ENCODE assay signal across 8 cellular contexts in the genomic region with DNA sequence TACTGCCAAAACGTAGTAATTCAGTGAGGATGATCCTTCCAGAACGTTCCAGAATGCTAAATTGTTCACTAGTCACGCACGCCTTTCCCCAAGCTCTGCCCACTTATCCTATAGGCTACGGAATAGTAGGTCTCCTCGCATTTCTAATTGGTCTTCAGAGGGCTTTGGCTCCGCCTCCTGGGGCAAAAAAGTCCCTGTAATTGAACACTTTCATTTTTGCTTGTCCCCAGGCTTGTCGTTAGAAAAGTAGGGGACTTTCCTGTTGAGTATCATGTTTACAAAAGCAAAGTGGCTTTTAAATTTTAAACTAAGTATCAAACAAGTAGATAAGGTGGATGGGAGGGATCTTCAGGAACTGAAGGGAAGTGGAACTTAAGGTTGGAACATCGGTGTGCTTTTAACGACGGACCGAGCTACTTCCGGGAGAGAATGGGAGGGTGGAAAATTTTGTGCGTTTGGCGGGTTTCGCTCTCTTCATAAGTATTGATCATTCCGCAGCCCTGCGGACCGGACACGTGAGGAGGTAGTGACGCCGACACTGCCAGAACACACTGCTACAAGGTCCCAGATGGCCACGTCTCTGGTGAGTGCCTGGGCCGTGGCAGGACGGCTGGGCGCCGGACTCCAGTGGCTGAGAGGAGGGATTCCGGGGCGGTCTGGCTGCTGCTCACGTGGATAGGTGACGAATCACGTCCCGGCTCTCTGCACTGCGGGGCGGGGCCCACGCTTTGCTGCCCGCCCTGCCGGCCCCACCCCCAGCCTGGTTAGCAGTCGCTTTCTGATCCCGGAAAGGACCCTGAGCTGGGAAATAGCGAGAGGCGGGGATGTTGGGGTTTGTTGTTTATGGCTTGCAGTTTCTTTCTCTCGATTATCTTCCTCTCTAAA. TPM values are rescaled to one million over a fixed set of nuclear protein-coding genes. Genes with fewer than 3 reads are reported as not detected.
DNase-seq lines count a peak whose midpoint lies in the region; ATAC-seq, FAIRE-seq and TF ChIP-seq lines count a peak whose summit lies in the region.

A gene (plus strand): TSS at position 406 of the 885 bp plus-strand sequence. CDS start 163 bp downstream, at position 569.

- H3K79me2 ChIP-seq in DOHH2 (ENCODE audit: control insufficient read depth, low read length) (no peaks in the 10 kb centered on the region), GM23248 (ENCODE audit: insufficient read depth) (no peaks in the 10 kb centered on the region), Karpas-422 (ENCODE audit: low read length) (no peaks in the 10 kb centered on the region; the same call in 1 of the 2 replicates)

- TF ChIP-seq EP300 in esophagus muscularis mucosa (IDR thresholded peaks at IDR 0.05), result no peak

- peaks cover 0 to 1% of the 10 kb centered on the region in 2 donors for H3K9me3 Mint-ChIP-seq in activated T-cell treated with anti-CD3 and anti-CD28 coated beads, Interleukin-2, amount 50 U/mL, for 72 hours

- H3K36me3 ChIP-seq in DOHH2 (ENCODE audit: control insufficient read depth, low read length), result no peaks in the 10 kb centered on the region
- H3K36me3 ChIP-seq in GM23248 (ENCODE audit: low read depth), result no peaks in the 10 kb centered on the region
- no peaks in the 10 kb centered on the region for H3K36me3 ChIP-seq in Karpas-422 (ENCODE audit: insufficient read depth, low read length)
- H3K36me3 ChIP-seq in esophagus muscularis mucosa, result no peaks in the 10 kb centered on the region
- H3K36me3 ChIP-seq in muscle layer of duodenum (ENCODE audit: control insufficient read depth in 1 of 2, insufficient read depth in 2 of 2, low read length in 2 of 2), result no peaks in the 10 kb centered on the region

- peak within 1 kb of the TSS; percentile 89 for H3K4me3 ChIP-seq in DOHH2 (ENCODE audit: low read length)
- peak within 1 kb of the TSS; percentile 91 for H3K4me3 ChIP-seq in GM23248
- peak within 1 kb of the TSS; percentile 73 for H3K4me3 ChIP-seq in Karpas-422 (ENCODE audit: low read length)
- H3K4me3 ChIP-seq in esophagus muscularis mucosa, result peak within 1 kb of the TSS; percentile 55 to 76 (median 60)
- peak within 1 kb of the TSS; percentile 58 to 71 for H3K4me3 ChIP-seq in muscle layer of duodenum (ENCODE audit: low read depth in 1 of 2, low read length in 2 of 2)

- peaks cover 42% of the 10 kb centered on the region for H3K27me3 Mint-ChIP-seq in activated T-cell treated with anti-CD3 and anti-CD28 coated beads, Interleukin-2, amount 50 U/mL, for 72 hours (ENCODE audit: low read depth)

- H3K4me1 ChIP-seq in DOHH2 (ENCODE audit: control insufficient read depth, low read length) (peaks cover 38% of the 10 kb centered on the region), GM23248 (ENCODE audit: insufficient read depth) (0 out of 2 replicates have a peak, but pooled peaks cover 5% of the 10 kb centered on the region), Karpas-422 (ENCODE audit: low read length) (peaks cover 30% of the 10 kb centered on the region), esophagus muscularis mucosa (peaks cover 0 to 6% (median 0%) of the 10 kb centered on the region in 4 donors), muscle layer of duodenum (ENCODE audit: control insufficient read depth in 1 of 2, insufficient read depth in 2 of 2, low read length in 2 of 2) (peaks cover 0 to 4% of the 10 kb centered on the region in 2 donors)

- 3 to 6% methylated on average over 20 to 32 of the region's 43 CpGs for WGBS in GM23248 (ENCODE audit: low coverage in 1 of 2, low lambda C conversion rate in 2 of 2, missing lambda C conversion rate in 2 of 2), 2 experiments
- WGBS in esophagus muscularis mucosa, result 48% methylated on average over 26 of the region's 43 CpGs

- peaks cover 9% of the 10 kb centered on the region for H3K4me1 Mint-ChIP-seq in activated T-cell treated with anti-CD3 and anti-CD28 coated beads, Interleukin-2, amount 50 U/mL, for 72 hours (ENCODE audit: low read depth)

- H3F3A ChIP-seq in DOHH2 (ENCODE audit: control insufficient read depth, insufficient read depth) (peaks cover 6% of the 10 kb centered on the region; the same call in 1 of the 2 replicates), GM23248 (ENCODE audit: insufficient read depth) (peaks cover 5% of the 10 kb centered on the region; the same call in 1 of the 2 replicates)

- in situ Hi-C loops in GM23248 (cut with MboI), result no loop called here

- no peaks in the 10 kb centered on the region for H3K9me2 ChIP-seq in DOHH2 (replicated peaks; ENCODE audit: control insufficient read depth, low read length)
- H3K9me2 ChIP-seq in GM23248 (ENCODE audit: insufficient read depth), result no peaks in the 10 kb centered on the region
- no peaks in the 10 kb centered on the region for H3K9me2 ChIP-seq in Karpas-422 (replicated peaks; ENCODE audit: insufficient read depth, low read length)

- TF ChIP-seq CTCF in DOHH2 (IDR thresholded peaks at IDR 0.05; ENCODE audit: low read depth, low read length, poor library complexity, severe bottlenecking) (no peak), esophagus muscularis mucosa (IDR thresholded peaks at IDR 0.05) (no peak)

- intact Hi-C loops in esophagus muscularis mucosa (cut with DNase I), result no loop called here

- no peaks in the 10 kb centered on the region for H4K20me1 ChIP-seq in DOHH2 (ENCODE audit: control insufficient read depth, insufficient read depth, low read depth, low read length)
- no peaks in the 10 kb centered on the region for H4K20me1 ChIP-seq in GM23248 (ENCODE audit: insufficient read depth)
- no peaks in the 10 kb centered on the region for H4K20me1 ChIP-seq in Karpas-422 (ENCODE audit: insufficient read depth, low read depth, low read length)

- FAIRE-seq in RCC 7860 (lab: Jason Lieb, UNC), result peak; percentile 65

- peaks cover 4% of the 10 kb centered on the region; the same call in 1 of the 2 replicates for H3K9me3 ChIP-seq in DOHH2 (ENCODE audit: control insufficient read depth, insufficient read depth, low read length)
- no peaks in the 10 kb centered on the region for H3K9me3 ChIP-seq in GM23248 (ENCODE audit: low read depth)
- peaks cover 3% of the 10 kb centered on the region; the same call in 1 of the 2 replicates for H3K9me3 ChIP-seq in Karpas-422 (ENCODE audit: low read length)
- H3K9me3 ChIP-seq in esophagus muscularis mucosa, result no peaks in the 10 kb centered on the region
- no peaks in the 10 kb centered on the region for H3K9me3 ChIP-seq in muscle layer of duodenum (ENCODE audit: control insufficient read depth in 1 of 2, low read length in 2 of 2)

- H3K27me3 ChIP-seq in DOHH2 (ENCODE audit: control insufficient read depth, low read length) (no peaks in the 10 kb centered on the region), GM23248 (replicated peaks; ENCODE audit: insufficient read depth) (no peaks in the 10 kb centered on the region), Karpas-422 (ENCODE audit: low read length) (no peaks in the 10 kb centered on the region), esophagus muscularis mucosa (no peaks in the 10 kb centered on the region), muscle layer of duodenum (ENCODE audit: low read depth, low read length) (no peaks in the 10 kb centered on the region)

- H3K36me3 Mint-ChIP-seq in activated T-cell treated with anti-CD3 and anti-CD28 coated beads, Interleukin-2, amount 50 U/mL, for 72 hours (ENCODE audit: insufficient read depth in 2 of 2), result peaks cover 0 to 4% of the 10 kb centered on the region in 2 donors

- TF ChIP-seq POLR2A in esophagus muscularis mucosa (IDR thresholded peaks at IDR 0.05; ENCODE audit: low read depth), result peak; percentile 57

- H3K9ac ChIP-seq in GM23248 (peak within 1 kb of the TSS; percentile 92), Karpas-422 (ENCODE audit: low read length) (peak within 1 kb of the TSS; percentile 79)

- H3K27ac Mint-ChIP-seq in activated T-cell treated with anti-CD3 and anti-CD28 coated beads, Interleukin-2, amount 50 U/mL, for 72 hours, result peak within 1 kb of the TSS; percentile 100

- H3K4me2 ChIP-seq in DOHH2 (ENCODE audit: low read length) (peak within 1 kb of the TSS; percentile 65), GM23248 (ENCODE audit: unreplicated experiment) (peak within 1 kb of the TSS; percentile 99), Karpas-422 (ENCODE audit: low read depth, low read length, poor library complexity, severe bottlenecking) (peak within 1 kb of the TSS; percentile 68)

- peak within 1 kb of the TSS; percentile 98 for H2AFZ ChIP-seq in GM23248
- H2AFZ ChIP-seq in Karpas-422 (ENCODE audit: low read length), result peak within 1 kb of the TSS; percentile 73

- peak within 1 kb of the TSS; percentile 94 to 99 for H3K4me3 Mint-ChIP-seq in activated T-cell treated with anti-CD3 and anti-CD28 coated beads, Interleukin-2, amount 50 U/mL, for 72 hours

- peak; percentile 96 to 97 for ATAC-seq in activated T-cell treated with anti-CD3 and anti-CD28 coated beads, Interleukin-2, amount 50 U/mL, for 72 hours (replicated peaks in 1 of 2)

- DNase-seq in GM23248 (peak; percentile 95), Karpas-422 (peak; percentile 93), RCC 7860 (ENCODE audit: low spot score) (peak; percentile 75), esophagus muscularis mucosa (ENCODE audit: extremely low spot score) (peak; percentile 94)
- DNase-seq in activated T-cell treated with anti-CD3 and anti-CD28 coated beads, Interleukin-2, amount 50 U/mL, for 72 hours, result peak; percentile 85 to 88
- peak; percentile 58 for DNase-seq in stimulated activated CD8-positive, alpha-beta memory T cell treated with anti-CD3 and anti-CD28 coated beads, Interleukin-7, amount 100 ng/mL, for 24 hours (ENCODE audit: low read depth)

- peak within 1 kb of the TSS; percentile 66 for H3K27ac ChIP-seq in DOHH2 (ENCODE audit: low read depth, low read length)
- H3K27ac ChIP-seq in GM23248, result peak within 1 kb of the TSS; percentile 94
- peak within 1 kb of the TSS; percentile 50 for H3K27ac ChIP-seq in Karpas-422 (ENCODE audit: low read length)
- H3K27ac ChIP-seq in esophagus muscularis mucosa (replicated peaks in 1 of 4), result peak within 1 kb of the TSS; percentile 83 to 89 (median 86)
- peak within 1 kb of the TSS; percentile 92 for H3K27ac ChIP-seq in muscle layer of duodenum (ENCODE audit: low read length)

RNA-seq across cellular contexts. Expression of the gene that starts here (rescaled TPM):
- total RNA-seq in GM23248 (2014; rRNA removed; shearing (Covaris generic)), result 9.5 and 11.5 TPM in 2 replicates
- 5.9 and 6.9 TPM in 2 replicates for polyA plus RNA-seq in GM23248 (2016; fragmentation: Nextera tagmentation; extraction: Ambion mirVana)
- 9.9 and 27.7 TPM in 2 replicates for total RNA-seq in Karpas-422 (2014; rRNA removed; shearing (Covaris generic); ENCODE audit: low replicate concordance)
- 10 to 100 TPM; 10.2 to 14.9 TPM for total RNA-seq in activated T-cell treated with anti-CD3 and anti-CD28 coated beads, Interleukin-2, amount 50 U/mL, for 72 hours
- total RNA-seq in esophagus muscularis mucosa, result 1 to 10 TPM; 2.1 to 4.6 (median 2.5) TPM

Comparison
In these comparisons a context has a peak if more than half of its experiments do, and no peak if none do; other contexts are left out.
1. Peak in every context shown above with its lines: DNase-seq, ATAC-seq, H3K4me3 ChIP-seq and H3K27ac ChIP-seq.